Comparison of ENCODE assay signal across 1 cellular context in genomic region chr16:78890496-78890895, GRCh38.
TF ChIP-seq lines count a peak whose summit lies in the region.

No MANE protein-coding gene starts in this region.

TF ChIP-seq in WTC11, 78 proteins besides CTCF, POLR2A, EP300 and RAD21 (continued from another document):
- TF ChIP-seq PRDM15 (CRISPR knock-in tag; IDR thresholded peaks at IDR 0.05) (no peak), ZBTB21 (CRISPR knock-in tag; IDR thresholded peaks at IDR 0.05; ENCODE audit: borderline replicate concordance) (no peak), ZNF232 (CRISPR knock-in tag; IDR thresholded peaks at IDR 0.05) (no peak), ZNF671 (CRISPR knock-in tag; IDR thresholded peaks at IDR 0.05) (no peak), USF2 (CRISPR knock-in tag; IDR thresholded peaks at IDR 0.05) (no peak)
- TF ChIP-seq, protein P1, sequence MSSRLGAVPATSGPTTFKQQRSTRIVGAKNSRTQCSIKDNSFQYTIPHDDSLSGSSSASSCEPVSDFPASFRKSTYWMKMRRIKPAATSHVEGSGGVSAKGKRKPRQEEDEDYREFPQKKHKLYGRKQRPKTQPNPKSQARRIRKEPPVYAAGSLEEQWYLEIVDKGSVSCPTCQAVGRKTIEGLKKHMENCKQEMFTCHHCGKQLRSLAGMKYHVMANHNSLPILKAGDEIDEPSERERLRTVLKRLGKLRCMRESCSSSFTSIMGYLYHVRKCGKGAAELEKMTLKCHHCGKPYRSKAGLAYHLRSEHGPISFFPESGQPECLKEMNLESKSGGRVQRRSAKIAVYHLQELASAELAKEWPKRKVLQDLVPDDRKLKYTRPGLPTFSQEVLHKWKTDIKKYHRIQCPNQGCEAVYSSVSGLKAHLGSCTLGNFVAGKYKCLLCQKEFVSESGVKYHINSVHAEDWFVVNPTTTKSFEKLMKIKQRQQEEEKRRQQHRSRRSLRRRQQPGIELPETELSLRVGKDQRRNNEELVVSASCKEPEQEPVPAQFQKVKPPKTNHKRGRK (CRISPR knock-in tag; IDR thresholded peaks at IDR 0.05; ENCODE audit: borderline replicate concordance), result no peak
TF ChIP-seq in WTC11: peak in this region for 0.
